32 cellular contexts compared by ENCODE assay signal in genomic region chr14:61160798-61161197, GRCh38.
"Had no signal": no experiment of that assay in that cellular context is flagged by ENCODE, and none has a peak within 500 bp of the region (broad histone marks: within the 10 kb centered on the region; RNA-seq: fewer than 3 reads in every experiment).

No MANE protein-coding gene starts in this region.

- H3K36me3 Mint-ChIP-seq: activated naive CD4-positive, alpha-beta T cell treated with anti-CD3 and anti-CD28 coated beads, Interleukin-2, amount 10 ng/mL, durations not matched to agents 7 days and 5 days; activated naive CD8-positive, alpha-beta T cell treated with anti-CD3 and anti-CD28 coated beads, Interleukin-2, amount 10 ng/mL, durations not matched to agents 7 days and 5 days had no signal

- H3K27me3 ChIP-seq: ascending aorta, breast epithelium, cardiac muscle cell, dorsolateral prefrontal cortex, foreskin keratinocyte, gastrocnemius medialis, heart left ventricle had no signal

- H3K27ac ChIP-seq: ascending aorta, breast epithelium, cardiac muscle cell, coronary artery, dorsolateral prefrontal cortex, foreskin keratinocyte, gastrocnemius medialis, heart left ventricle, VCaP had no signal

- ATAC-seq: activated naive CD4-positive, alpha-beta T cell treated with anti-CD3 and anti-CD28 coated beads, Interleukin-2, amount 50 U/mL, for 72 hours; activated T-cell treated with anti-CD3 and anti-CD28 coated beads, Interleukin-2, amount 50 U/mL, for 72 hours; esophagus mucosa; foreskin keratinocyte; gastrocnemius medialis; heart left ventricle; WTC11 had no signal

- H3K4me1 ChIP-seq: ascending aorta, breast epithelium, foreskin keratinocyte, gastrocnemius medialis, heart left ventricle had no signal

- DNase-seq: activated CD4-positive, alpha-beta memory T cell treated with anti-CD3 and anti-CD28 coated beads, Interleukin-2, amount 10 ng/mL, durations not matched to agents 7 days and 5 days; activated CD4-positive, alpha-beta T cell treated with anti-CD3 and anti-CD28 coated beads for 1 hour; activated CD4-positive, alpha-beta T cell treated with anti-CD3 and anti-CD28 coated beads for 4 hours; activated CD4-positive, alpha-beta T cell treated with anti-CD3 and anti-CD28 coated beads, Interleukin-2, amount 10 ng/mL, durations not matched to agents 7 days and 5 days; activated CD4-positive, alpha-beta T cell treated with anti-CD3 and anti-CD28 coated beads, Interleukin-2, amount 50 U/mL, for 4 hours; activated CD8-positive, alpha-beta memory T cell treated with anti-CD3 and anti-CD28 coated beads, Interleukin-2, amount 50 U/mL, for 48 hours; activated gamma-delta T cell; activated naive CD4-positive, alpha-beta T cell; activated naive CD4-positive, alpha-beta T cell treated with anti-CD3 and anti-CD28 coated beads, Interleukin-2, amount 10 ng/mL, durations not matched to agents 7 days and 5 days; activated naive CD8-positive, alpha-beta T cell treated with anti-CD3 and anti-CD28 coated beads, Interleukin-2, amount 10 ng/mL, durations not matched to agents 7 days and 5 days; activated T-cell treated with anti-CD3 and anti-CD28 coated beads for 4 hours; activated T-cell treated with anti-CD3 and anti-CD28 coated beads, Interleukin-2, amount 50 U/mL, for 24 hours; activated T-cell treated with anti-CD3 and anti-CD28 coated beads, Interleukin-2, amount 50 U/mL, for 72 hours; central memory CD4-positive, alpha-beta T cell; dorsolateral prefrontal cortex; effector memory CD4-positive, alpha-beta T cell; endodermal cell; foreskin keratinocyte; gastrocnemius medialis; glutamatergic neuron; heart left ventricle; T-helper 2 cell had no signal

- H3K27ac Mint-ChIP-seq: activated CD4-positive, alpha-beta memory T cell treated with anti-CD3 and anti-CD28 coated beads, Interleukin-2, amount 10 ng/mL, durations not matched to agents 7 days and 5 days; activated CD4-positive, alpha-beta T cell treated with anti-CD3 and anti-CD28 coated beads, Interleukin-2, amount 10 ng/mL, durations not matched to agents 7 days and 5 days; activated naive CD4-positive, alpha-beta T cell treated with anti-CD3 and anti-CD28 coated beads, Interleukin-2, amount 10 ng/mL, durations not matched to agents 7 days and 5 days; activated naive CD4-positive, alpha-beta T cell treated with anti-CD3 and anti-CD28 coated beads, Interleukin-2, amount 50 U/mL, for 72 hours; activated naive CD8-positive, alpha-beta T cell treated with anti-CD3 and anti-CD28 coated beads, Interleukin-2, amount 10 ng/mL, durations not matched to agents 7 days and 5 days; activated T-cell treated with anti-CD3 and anti-CD28 coated beads, Interleukin-2, amount 50 U/mL, for 24 hours; activated T-cell treated with anti-CD3 and anti-CD28 coated beads, Interleukin-2, amount 50 U/mL, for 72 hours; brain; dendritic cell treated with granulocyte-macrophage colony-stimulating factor and Interleukin-4, amounts not matched to agents 40 ng/mL and 50 ng/mL, for 4 days; endodermal cell; WTC11 had no signal

- H3K9me3 Mint-ChIP-seq: activated CD4-positive, alpha-beta T cell treated with anti-CD3 and anti-CD28 coated beads, Interleukin-2, amount 10 ng/mL, durations not matched to agents 7 days and 5 days; activated naive CD8-positive, alpha-beta T cell treated with anti-CD3 and anti-CD28 coated beads, Interleukin-2, amount 10 ng/mL, durations not matched to agents 7 days and 5 days had no signal

- H3K36me3 ChIP-seq: ascending aorta, breast epithelium, cardiac muscle cell, gastrocnemius medialis, heart left ventricle had no signal

- H3K4me3 ChIP-seq: ascending aorta, breast epithelium, cardiac muscle cell, coronary artery, dorsolateral prefrontal cortex, gastrocnemius medialis, heart left ventricle had no signal

- H3K9me3 ChIP-seq: ascending aorta, breast epithelium, gastrocnemius medialis had no signal

- H3K4me3 Mint-ChIP-seq: activated CD4-positive, alpha-beta memory T cell treated with anti-CD3 and anti-CD28 coated beads, Interleukin-2, amount 10 ng/mL, durations not matched to agents 7 days and 5 days; activated CD4-positive, alpha-beta T cell treated with anti-CD3 and anti-CD28 coated beads, Interleukin-2, amount 10 ng/mL, durations not matched to agents 7 days and 5 days; activated naive CD4-positive, alpha-beta T cell treated with anti-CD3 and anti-CD28 coated beads, Interleukin-2, amount 10 ng/mL, durations not matched to agents 7 days and 5 days; activated naive CD8-positive, alpha-beta T cell treated with anti-CD3 and anti-CD28 coated beads, Interleukin-2, amount 10 ng/mL, durations not matched to agents 7 days and 5 days; activated T-cell treated with anti-CD3 and anti-CD28 coated beads, Interleukin-2, amount 50 U/mL, for 24 hours; activated T-cell treated with anti-CD3 and anti-CD28 coated beads, Interleukin-2, amount 50 U/mL, for 72 hours; brain; dendritic cell treated with granulocyte-macrophage colony-stimulating factor and Interleukin-4, amounts not matched to agents 40 ng/mL and 50 ng/mL, for 4 days; endodermal cell; WTC11 had no signal

- H3K4me1 Mint-ChIP-seq: activated CD4-positive, alpha-beta memory T cell treated with anti-CD3 and anti-CD28 coated beads, Interleukin-2, amount 10 ng/mL, durations not matched to agents 7 days and 5 days; activated CD4-positive, alpha-beta T cell treated with anti-CD3 and anti-CD28 coated beads, Interleukin-2, amount 10 ng/mL, durations not matched to agents 7 days and 5 days; activated naive CD4-positive, alpha-beta T cell treated with anti-CD3 and anti-CD28 coated beads, Interleukin-2, amount 10 ng/mL, durations not matched to agents 7 days and 5 days; activated naive CD8-positive, alpha-beta T cell treated with anti-CD3 and anti-CD28 coated beads, Interleukin-2, amount 10 ng/mL, durations not matched to agents 7 days and 5 days; brain; endodermal cell had no signal
